ENCODE assay signal across 17 cellular contexts in genomic region chr12:122454250-122454721, GRCh38. TPM values are rescaled to one million over a fixed set of nuclear protein-coding genes. Genes with fewer than 3 reads are reported as not detected.
DNase-seq lines count a peak whose midpoint lies in the region; ATAC-seq, FAIRE-seq and TF ChIP-seq lines count a peak whose summit lies in the region.
"Had no signal": no experiment of that assay in that cellular context is flagged by ENCODE, and none has a peak within 500 bp of the region (broad histone marks: within the 10 kb centered on the region; RNA-seq: fewer than 3 reads in every experiment).

No MANE protein-coding gene starts in this region.

- H4K20me1 ChIP-seq in K562 (replicated peaks; ENCODE audit: control insufficient read depth, insufficient read depth, low read length) = no peaks in the 10 kb centered on the region

- H3K79me2 ChIP-seq in K562 (ENCODE audit: control insufficient read depth, insufficient read depth, low read length) = no peaks in the 10 kb centered on the region

- no peak for TF ChIP-seq RAD21 in K562 (CRISPR knock-in tag; conservative IDR thresholded peaks at IDR 0.05 in 1 of 2, IDR thresholded peaks at IDR 0.05 in 1 of 2)

- in situ Hi-C loops in K562 (cut with MboI) = no loop called here

- intact Hi-C loops in K562 (cut with micrococcal nuclease) = no loop called here
- intact Hi-C loops in sigmoid colon (cut with DNase I) = no loop called here

- H3K4me2 ChIP-seq in K562 (ENCODE audit: insufficient read depth, low read length) = no peak overlapping the region

- DNase-seq in T-helper 2 cell treated with Interferon-gamma antibody and Interleukin-4, amounts not matched to agents 5 μg/mL and 100 μg/mL, for 36 hours (ENCODE audit: low spot score) = no peak
- DNase-seq in T-helper 2 cell (no peak), K562 (ENCODE audit: extremely low read depth in 1 of 4, low spot score in 3 of 4) (no peak), sigmoid colon (peak; percentile 29), retina (no peak)
- DNase-seq in stimulated activated CD4-positive, alpha-beta T cell treated with anti-CD3 and anti-CD28 coated beads, Interleukin-15, amount 100 ng/mL, for 24 hours = no peak
- DNase-seq: amygdala; NCI-H187 treated with DMSO at 0.1 percent for 48 hours; NCI-H526 treated with DMSO at 0.1 percent for 48 hours; RPMI8226; stimulated activated CD4-positive, alpha-beta T cell treated with anti-CD3 and anti-CD28 coated beads, Interleukin-4, amount 100 ng/mL, for 24 hours; stimulated activated naive B cell treated with anti-CD40 and anti-IgM and Interleukin-4, amounts not matched to agents 10 μg/mL and 1 μg/mL and 100 μg/mL, for 72 hours had no signal

- peak overlapping the region; percentile 64 for H3K27ac ChIP-seq in KOPT-K1 (ENCODE audit: low read depth, low read length, poor library complexity, severe bottlenecking)
- no peak overlapping the region for H3K27ac ChIP-seq in K562 (ENCODE audit: extremely low read depth, low read depth, low read length)
- H3K27ac ChIP-seq in sigmoid colon = no peak overlapping the region
- H3K27ac ChIP-seq: esophagus muscularis mucosa had no signal

- no peak for TF ChIP-seq CTCF in K562 (IDR thresholded peaks at IDR 0.05 in 2 of 3, conservative IDR thresholded peaks at IDR 0.05 in 1 of 3; ENCODE audit: insufficient read depth in 2 of 3, low read depth in 1 of 3, low read length in 3 of 3)
- no peak for TF ChIP-seq CTCF in sigmoid colon (IDR thresholded peaks at IDR 0.05)

- no peak for FAIRE-seq in K562 (lab: Jason Lieb, UNC)
- FAIRE-seq: A204.1 had no signal

- peaks cover 32% of the 10 kb centered on the region for H3K4me1 Mint-ChIP-seq in T-helper 2 cell treated with Interferon-gamma antibody and Interleukin-4, amounts not matched to agents 5 μg/mL and 100 μg/mL, for 36 hours (ENCODE audit: low read depth)

- H3K36me3 ChIP-seq in KOPT-K1 (ENCODE audit: insufficient read depth, low read length) = no peaks in the 10 kb centered on the region
- H3K36me3 ChIP-seq in K562 (ENCODE audit: control insufficient read depth, insufficient read depth, low read length) = no peaks in the 10 kb centered on the region
- H3K36me3 ChIP-seq in sigmoid colon = no peaks in the 10 kb centered on the region
- H3K36me3 ChIP-seq: esophagus muscularis mucosa had no signal

- peak overlapping the region; percentile 71 for H3K4me3 Mint-ChIP-seq in T-helper 2 cell treated with Interferon-gamma antibody and Interleukin-4, amounts not matched to agents 5 μg/mL and 100 μg/mL, for 36 hours
- H3K4me3 Mint-ChIP-seq: stimulated activated naive B cell treated with anti-CD40 and anti-IgM and Interleukin-4, amounts not matched to agents 10 μg/mL and 1 μg/mL and 100 μg/mL, for 72 hours had no signal

- peak overlapping the region; percentile 99 for H3K27ac Mint-ChIP-seq in T-helper 2 cell treated with Interferon-gamma antibody and Interleukin-4, amounts not matched to agents 5 μg/mL and 100 μg/mL, for 36 hours

- H2AFZ ChIP-seq in K562 (ENCODE audit: low read depth, low read length) = peak overlapping the region; percentile 76

- BruUV-seq in K562 (replicated peaks; lab: Mats Ljungman, UMichigan) = no TSS peak

- POLR2A ChIA-PET in K562 (lab: Yijun Ruan, JAX) = interaction anchor here (0.8 to 1.0 kb wide), 3 partner anchors 18 to 55 kb away, joined by 3 to 4 read pairs (median 3); no protein-coding TSS in a partner anchor

- TF ChIP-seq POLR2A in K562 (conservative IDR thresholded peaks at IDR 0.05) (no peak), sigmoid colon (IDR thresholded peaks at IDR 0.05) (no peak)

- H3K4me1 ChIP-seq in K562 (replicated peaks in 1 of 2; ENCODE audit: control insufficient read depth in 2 of 2, insufficient read depth in 2 of 2, low read length in 2 of 2) (peaks cover 0 to 3% of the 10 kb centered on the region in 2 experiments; a peak in 2 of 5 replicates), sigmoid colon (no peaks in the 10 kb centered on the region)
- H3K4me1 ChIP-seq: esophagus muscularis mucosa had no signal

- no peaks in the 10 kb centered on the region for H3K27me3 Mint-ChIP-seq in T-helper 2 cell treated with Interferon-gamma antibody and Interleukin-4, amounts not matched to agents 5 μg/mL and 100 μg/mL, for 36 hours (ENCODE audit: low read depth)
- H3K27me3 Mint-ChIP-seq: stimulated activated naive B cell treated with anti-CD40 and anti-IgM and Interleukin-4, amounts not matched to agents 10 μg/mL and 1 μg/mL and 100 μg/mL, for 72 hours had no signal

- CTCF ChIA-PET in K562 (lab: Yijun Ruan, JAX; ENCODE audit: low intra/inter-chr PET ratio) = no interaction called here

- H3K36me3 Mint-ChIP-seq in T-helper 2 cell treated with Interferon-gamma antibody and Interleukin-4, amounts not matched to agents 5 μg/mL and 100 μg/mL, for 36 hours (ENCODE audit: low read depth) = peaks cover 1% of the 10 kb centered on the region
- H3K36me3 Mint-ChIP-seq: stimulated activated naive B cell treated with anti-CD40 and anti-IgM and Interleukin-4, amounts not matched to agents 10 μg/mL and 1 μg/mL and 100 μg/mL, for 72 hours had no signal

- WGBS in K562 (ENCODE audit: insufficient coverage, low coverage, missing lambda C conversion rate) = 76% methylated on average over 10 of the region's 12 CpGs
- WGBS in sigmoid colon, 2 donors = 93% methylated on average over 12 of the region's 12 CpGs

- TF ChIP-seq EP300 in K562 (IDR thresholded peaks at IDR 0.05; ENCODE audit: low read length) (no peak), sigmoid colon (IDR thresholded peaks at IDR 0.05) (no peak)

- H3K9me3 ChIP-seq in KOPT-K1 (ENCODE audit: insufficient read depth, low read length, poor library complexity, severe bottlenecking) (no peaks in the 10 kb centered on the region), K562 (replicated peaks; ENCODE audit: control insufficient read depth, insufficient read depth, low read depth, low read length) (no peaks in the 10 kb centered on the region), sigmoid colon (no peaks in the 10 kb centered on the region)
- H3K9me3 ChIP-seq: esophagus muscularis mucosa had no signal

- H3K4me3 ChIP-seq in K562 (no peak overlapping the region), sigmoid colon (no peak overlapping the region)
- H3K4me3 ChIP-seq: coronary artery, esophagus muscularis mucosa had no signal

- H3K27me3 ChIP-seq in K562 (ENCODE audit: control insufficient read depth in 2 of 2, insufficient read depth in 2 of 2, low read length in 2 of 2) = no peaks in the 10 kb centered on the region
- no peaks in the 10 kb centered on the region for H3K27me3 ChIP-seq in sigmoid colon
- H3K27me3 ChIP-seq: esophagus muscularis mucosa had no signal

- peak; percentile 12; the same call in 1 of the 3 replicates for ATAC-seq in K562
- ATAC-seq in HG03354 (IDR thresholded peaks at IDR 0.05; ENCODE audit: poor library complexity, severe bottlenecking, unreplicated experiment) = no peak

- no peak overlapping the region for H3K9ac ChIP-seq in K562 (ENCODE audit: insufficient read depth in 1 of 2, low read depth in 2 of 2, low read length in 2 of 2)

- no peaks in the 10 kb centered on the region for H3K9me1 ChIP-seq in K562 (ENCODE audit: control insufficient read depth, insufficient read depth, low read length)

- H3K9me3 Mint-ChIP-seq in T-helper 2 cell treated with Interferon-gamma antibody and Interleukin-4, amounts not matched to agents 5 μg/mL and 100 μg/mL, for 36 hours = peaks cover 4% of the 10 kb centered on the region
- H3K9me3 Mint-ChIP-seq: stimulated activated naive B cell treated with anti-CD40 and anti-IgM and Interleukin-4, amounts not matched to agents 10 μg/mL and 1 μg/mL and 100 μg/mL, for 72 hours had no signal

TF ChIP-seq in K562, 482 proteins besides CTCF, POLR2A, EP300 and RAD21 (continues in another document):
- no peak for TF ChIP-seq ZNF785 (CRISPR knock-in tag; IDR thresholded peaks at IDR 0.05)

RNA-seq across cellular contexts. Expression of gene CLIP1, which starts 31.8 kb away (rescaled TPM):
- 77.3 and 128 TPM in 2 replicates for total RNA-seq in K562 (2011; cell fraction: chromatin; rRNA removed; ENCODE audit: low replicate concordance)
- 38.0 and 40.8 TPM in 2 replicates for total RNA-seq in K562 (2011; cell fraction: nucleolus; rRNA removed)
- 61.1 and 81.7 TPM in 2 replicates for total RNA-seq in K562 (2011; cell fraction: nucleoplasm; rRNA removed)
- total RNA-seq in K562 (2014; rRNA removed) (19.7 and 20.1 TPM in 2 replicates), K562 (2014; rRNA removed; fragmentation: Illumina TruSeq; extraction: Trizol) (29.6 and 39.5 TPM in 2 replicates), K562 (2015; rRNA removed; fragmentation: Illumina TruSeq; extraction: Trizol) (33.3 and 33.9 TPM in 2 replicates), K562 (2021) (24.9 and 27.8 TPM in 2 replicates), sigmoid colon (100 to 1,000 TPM; 159 to 257 (median 196) TPM)
- polyA plus RNA-seq in K562 (2011; rRNA removed) (31.9 and 34.5 TPM in 2 replicates), K562 (2014; fragmentation: Illumina TruSeq; extraction: Trizol) (27.3 and 27.6 TPM in 2 replicates), K562 (2014; fragmentation: Nextera tagmentation; extraction: Ambion mirVana) (1 to 10 TPM; 5.8 to 6.1 TPM), K562 (2014; rRNA removed) (19.1 and 21.2 TPM in 2 replicates), sigmoid colon (10 to 100 TPM; 16.8 to 20.1 (median 19.5) TPM)
- 24.3 and 28.5 TPM in 2 replicates for polyA plus RNA-seq in K562 (2011; cell fraction: cytosol; rRNA removed)
- polyA plus RNA-seq in K562 (2011; cell fraction: nucleus; rRNA removed) = 31.9 and 33.0 TPM in 2 replicates
- 17.8 and 31.5 TPM in 2 replicates for polyA plus RNA-seq in K562 (2012)
- polyA minus RNA-seq in K562 (2011; rRNA and poly(A)+ RNA removed) = 48.7 and 54.3 TPM in 2 replicates
- polyA minus RNA-seq in K562 (2011; cell fraction: cytosol; rRNA and poly(A)+ RNA removed) = 16.9 and 22.4 TPM in 2 replicates
- 17.0 and 35.5 TPM in 2 replicates for polyA minus RNA-seq in K562 (2011; cell fraction: nucleus; rRNA and poly(A)+ RNA removed)

RNA-seq across cellular contexts. Expression of gene ZCCHC8, which starts 46.4 kb away (rescaled TPM):
- 46.3 and 139 TPM in 2 replicates for total RNA-seq in K562 (2011; cell fraction: chromatin; rRNA removed; ENCODE audit: low replicate concordance)
- total RNA-seq in K562 (2011; cell fraction: nucleolus; rRNA removed) = 22.3 and 27.9 TPM in 2 replicates
- total RNA-seq in K562 (2011; cell fraction: nucleoplasm; rRNA removed) = 46.5 and 73.4 TPM in 2 replicates
- total RNA-seq in K562 (2014; rRNA removed) (25.3 and 27.7 TPM in 2 replicates), K562 (2014; rRNA removed; fragmentation: Illumina TruSeq; extraction: Trizol) (41.1 and 50.2 TPM in 2 replicates), K562 (2015; rRNA removed; fragmentation: Illumina TruSeq; extraction: Trizol) (32.5 and 36.5 TPM in 2 replicates), K562 (2021) (34.1 and 36.0 TPM in 2 replicates), sigmoid colon (10 to 100 TPM; 16.8 to 21.4 (median 20.7) TPM)
- polyA plus RNA-seq in K562 (2011; rRNA removed) (28.9 and 32.0 TPM in 2 replicates), K562 (2014; fragmentation: Illumina TruSeq; extraction: Trizol) (41.3 and 50.9 TPM in 2 replicates), K562 (2014; fragmentation: Nextera tagmentation; extraction: Ambion mirVana) (10 to 100 TPM; 14.8 to 20.7 TPM), K562 (2014; rRNA removed) (34.8 and 37.9 TPM in 2 replicates), sigmoid colon (10 to 100 TPM; 10.2 to 16.5 (median 10.2) TPM)
- polyA plus RNA-seq in K562 (2011; cell fraction: cytosol; rRNA removed) = 15.4 and 21.2 TPM in 2 replicates
- 40.8 and 51.1 TPM in 2 replicates for polyA plus RNA-seq in K562 (2011; cell fraction: nucleus; rRNA removed)
- 21.2 and 36.6 TPM in 2 replicates for polyA plus RNA-seq in K562 (2012)
- polyA minus RNA-seq in K562 (2011; rRNA and poly(A)+ RNA removed) = 27.6 and 29.6 TPM in 2 replicates
- 13.9 and 15.6 TPM in 2 replicates for polyA minus RNA-seq in K562 (2011; cell fraction: cytosol; rRNA and poly(A)+ RNA removed)
- 15.1 and 30.9 TPM in 2 replicates for polyA minus RNA-seq in K562 (2011; cell fraction: nucleus; rRNA and poly(A)+ RNA removed)
